23 cellular contexts compared by ENCODE assay signal in the genomic region with DNA sequence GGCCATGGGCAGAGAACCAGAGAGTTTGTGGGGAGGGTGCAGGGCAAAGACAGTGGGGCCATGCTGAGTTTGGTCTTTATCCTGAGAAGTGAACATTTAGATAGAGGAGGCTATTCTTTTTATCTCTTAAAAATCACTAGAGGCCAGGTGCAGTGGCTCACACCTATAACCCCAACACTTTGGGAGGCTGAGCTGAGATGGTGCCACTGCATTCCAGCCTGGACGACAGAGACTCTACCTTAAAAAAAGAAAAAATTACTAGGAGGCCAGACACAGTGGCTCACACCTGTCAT.
"Had no signal": no experiment of that assay in that cellular context is flagged by ENCODE, and none has a peak within 500 bp of the region (broad histone marks: within the 10 kb centered on the region; RNA-seq: fewer than 3 reads in every experiment).

No MANE protein-coding gene starts in this region.

- FAIRE-seq: endothelial cell of umbilical vein had no signal

- H3K4me3 ChIP-seq: cardiac muscle cell, esophagus muscularis mucosa, gastroesophageal sphincter, heart left ventricle, suprapubic skin, transverse colon, uterus had no signal

- H3K4me1 ChIP-seq: esophagus muscularis mucosa, gastroesophageal sphincter, heart left ventricle, transverse colon, uterus had no signal

- H3K27me3 ChIP-seq: cardiac muscle cell, esophagus muscularis mucosa, gastroesophageal sphincter, heart left ventricle, suprapubic skin, transverse colon, uterus had no signal

- H3K9me3 ChIP-seq: esophagus muscularis mucosa, gastroesophageal sphincter, heart left ventricle, suprapubic skin, transverse colon, uterus had no signal

- H3K27ac ChIP-seq: cardiac muscle cell, esophagus muscularis mucosa, gastroesophageal sphincter, heart left ventricle, suprapubic skin, transverse colon, uterus had no signal

- H3K4me3 Mint-ChIP-seq: activated CD4-positive, alpha-beta T cell treated with anti-CD3 and anti-CD28 coated beads, Interleukin-2, amount 10 ng/mL, durations not matched to agents 7 days and 5 days; activated CD8-positive, alpha-beta T cell treated with anti-CD3 and anti-CD28 coated beads, Interleukin-2, amount 10 ng/mL, durations not matched to agents 7 days and 5 days; activated naive CD8-positive, alpha-beta T cell treated with anti-CD3 and anti-CD28 coated beads for 36 hours; neural crest cell; stimulated activated naive CD8-positive, alpha-beta T cell treated with anti-CD3 and anti-CD28 coated beads, Interleukin-15, amount 100 ng/mL, for 72 hours had no signal

- ATAC-seq: activated CD8-positive, alpha-beta T cell treated with anti-CD3 and anti-CD28 coated beads, Interleukin-2, amount 10 ng/mL, durations not matched to agents 7 days and 5 days; gastroesophageal sphincter; heart left ventricle; left ventricle myocardium superior; stimulated activated naive CD8-positive, alpha-beta T cell treated with anti-CD3 and anti-CD28 coated beads, Interleukin-15, amount 100 ng/mL, for 72 hours had no signal

- H3K9me3 Mint-ChIP-seq: activated CD4-positive, alpha-beta T cell treated with anti-CD3 and anti-CD28 coated beads, Interleukin-2, amount 10 ng/mL, durations not matched to agents 7 days and 5 days; activated naive CD8-positive, alpha-beta T cell treated with anti-CD3 and anti-CD28 coated beads for 36 hours; neural crest cell; stimulated activated naive CD8-positive, alpha-beta T cell treated with anti-CD3 and anti-CD28 coated beads, Interleukin-15, amount 100 ng/mL, for 72 hours had no signal

- H3K27me3 Mint-ChIP-seq: activated CD4-positive, alpha-beta T cell treated with anti-CD3 and anti-CD28 coated beads, Interleukin-2, amount 10 ng/mL, durations not matched to agents 7 days and 5 days; activated naive CD8-positive, alpha-beta T cell treated with anti-CD3 and anti-CD28 coated beads for 36 hours; progenitor cell of endocrine pancreas; stimulated activated naive CD8-positive, alpha-beta T cell treated with anti-CD3 and anti-CD28 coated beads, Interleukin-15, amount 100 ng/mL, for 72 hours had no signal

- H3K27ac Mint-ChIP-seq: activated CD8-positive, alpha-beta T cell treated with anti-CD3 and anti-CD28 coated beads, Interleukin-2, amount 10 ng/mL, durations not matched to agents 7 days and 5 days; activated naive CD8-positive, alpha-beta T cell treated with anti-CD3 and anti-CD28 coated beads for 36 hours; progenitor cell of endocrine pancreas had no signal

- DNase-seq: activated CD4-positive, alpha-beta T cell treated with anti-CD3 and anti-CD28 coated beads, Interleukin-2, amount 10 ng/mL, durations not matched to agents 7 days and 5 days; activated CD8-positive, alpha-beta memory T cell treated with anti-CD3 and anti-CD28 coated beads, Interleukin-2, amount 50 U/mL, for 48 hours; activated CD8-positive, alpha-beta T cell treated with anti-CD3 and anti-CD28 coated beads, Interleukin-2, amount 10 ng/mL, durations not matched to agents 7 days and 5 days; activated gamma-delta T cell treated with Interleukin-2 at 50 U/mL for 16 hours; activated naive CD8-positive, alpha-beta T cell treated with anti-CD3 and anti-CD28 coated beads for 36 hours; amniotic stem cell; dermis blood vessel endothelial cell; effector memory CD4-positive, alpha-beta T cell; heart left ventricle; left ventricle myocardium superior; stimulated activated CD4-positive, alpha-beta T cell treated with anti-CD3 and anti-CD28 coated beads, Interleukin-2, amount 100 ng/mL, for 24 hours; stimulated activated naive CD8-positive, alpha-beta T cell treated with anti-CD3 and anti-CD28 coated beads, Interleukin-15, amount 100 ng/mL, for 72 hours; SW 1271; T1000; transverse colon; uterus had no signal

- H3K36me3 ChIP-seq: cardiac muscle cell, uterus had no signal
